8 cellular contexts compared by ENCODE assay signal in the genomic region with DNA sequence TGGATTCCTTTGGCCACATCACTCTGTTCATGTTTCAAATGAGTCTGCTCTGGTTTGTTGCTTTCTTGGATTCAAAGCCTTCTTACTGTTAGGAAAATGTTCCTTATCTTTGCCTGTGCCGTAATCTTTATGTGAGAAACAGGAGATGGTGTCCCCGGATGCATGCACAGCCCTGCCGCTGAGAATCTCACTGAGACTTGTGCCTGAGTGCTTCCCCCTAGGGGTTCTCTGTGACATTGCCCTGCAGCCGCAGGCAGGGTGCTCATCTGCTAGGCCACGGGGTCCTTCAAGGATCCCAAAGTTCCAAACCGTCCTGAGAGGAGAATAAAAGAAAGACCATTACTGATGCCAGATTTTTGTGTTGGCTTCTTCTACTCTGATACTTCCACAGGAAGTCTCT.
DNase-seq lines count a peak whose midpoint lies in the region; ATAC-seq, FAIRE-seq and TF ChIP-seq lines count a peak whose summit lies in the region.

No MANE protein-coding gene starts in this region.

- no peaks in the 10 kb centered on the region for H3K9me3 ChIP-seq in astrocyte (ENCODE audit: insufficient read depth, low read depth, low read length)
- no peaks in the 10 kb centered on the region for H3K9me3 ChIP-seq in trophoblast cell (ENCODE audit: insufficient read depth, low read depth, low read length)

- H2BK5ac ChIP-seq in trophoblast cell (ENCODE audit: low read depth, low read length, poor library complexity) = no peak overlapping the region

- H2AFZ ChIP-seq in astrocyte (ENCODE audit: low read depth, low read length) = no peak overlapping the region
- no peak overlapping the region for H2AFZ ChIP-seq in trophoblast cell (ENCODE audit: insufficient read depth, low read length, poor library complexity)

- peaks cover 6% of the 10 kb centered on the region for H3K9me3 Mint-ChIP-seq in activated CD4-positive, alpha-beta T cell treated with anti-CD3 and anti-CD28 coated beads, Interleukin-2, amount 10 ng/mL, durations not matched to agents 24 days and 14 days
- peaks cover 1% of the 10 kb centered on the region for H3K9me3 Mint-ChIP-seq in astrocyte (ENCODE audit: unreplicated experiment)

- no peak overlapping the region for H3K4me3 ChIP-seq in astrocyte (ENCODE audit: insufficient read depth, low read depth, low read length)
- H3K4me3 ChIP-seq in trophoblast cell (ENCODE audit: low read depth, low read length) = no peak overlapping the region

- intact Hi-C loops in activated CD4-positive, alpha-beta T cell treated with anti-CD3 and anti-CD28 coated beads, Interleukin-2, amount 10 ng/mL, durations not matched to agents 24 days and 14 days (cut with micrococcal nuclease) = no loop called here

- no peak overlapping the region for H2AK5ac ChIP-seq in trophoblast cell (ENCODE audit: low read length)

- H4K91ac ChIP-seq in trophoblast cell (ENCODE audit: low read depth, low read length) = no peak overlapping the region

- no CpG with 5 or more reads among the region's 6 CpGs for WGBS in trophoblast cell (ENCODE audit: extremely low coverage, insufficient coverage, insufficient read length)

- peaks cover 2% of the 10 kb centered on the region for H3K27me3 ChIP-seq in astrocyte (ENCODE audit: insufficient read depth, low read length)
- H3K27me3 ChIP-seq in trophoblast cell (ENCODE audit: insufficient read depth, low read length) = no peaks in the 10 kb centered on the region

- H3K18ac ChIP-seq in trophoblast cell (ENCODE audit: low read length) = no peak overlapping the region

- no peak for FAIRE-seq in astrocyte (lab: Jason Lieb, UNC)

- H2BK120ac ChIP-seq in trophoblast cell (ENCODE audit: insufficient read depth, low read length, poor library complexity) = peak overlapping the region; percentile 26

- H3K27ac ChIP-seq in astrocyte (ENCODE audit: low read depth, low read length) (no peak overlapping the region), trophoblast cell (ENCODE audit: low read depth, low read length) (no peak overlapping the region)

- TF ChIP-seq CTCF in astrocyte (IDR thresholded peaks at IDR 0.05; ENCODE audit: insufficient read depth, low read depth, low read length) = peak; percentile 34

- peak; percentile 55 for ATAC-seq in HG03439 (IDR thresholded peaks at IDR 0.05; ENCODE audit: unreplicated experiment)
- ATAC-seq in HG03135 (IDR thresholded peaks at IDR 0.05; ENCODE audit: unreplicated experiment) = no peak

- H3K4me1 ChIP-seq in astrocyte (ENCODE audit: insufficient read depth, low read length) (peaks cover 4% of the 10 kb centered on the region), trophoblast cell (ENCODE audit: control insufficient read depth in 1 of 2, insufficient read depth in 2 of 2, low read length in 2 of 2) (peaks cover 10 to 15% of the 10 kb centered on the region in 2 experiments)

- no peak overlapping the region for H3K4ac ChIP-seq in trophoblast cell (ENCODE audit: low read depth, low read length)

- H3K79me2 ChIP-seq in astrocyte (ENCODE audit: insufficient read depth, low read length) (no peaks in the 10 kb centered on the region), trophoblast cell (ENCODE audit: control insufficient read depth, insufficient read depth, low read length, poor library complexity) (no peaks in the 10 kb centered on the region)

- H3K36me3 Mint-ChIP-seq in activated CD4-positive, alpha-beta T cell treated with anti-CD3 and anti-CD28 coated beads, Interleukin-2, amount 10 ng/mL, durations not matched to agents 24 days and 14 days (ENCODE audit: low read depth) = no peaks in the 10 kb centered on the region
- H3K36me3 Mint-ChIP-seq in astrocyte (ENCODE audit: low read depth, unreplicated experiment) = no peaks in the 10 kb centered on the region

- H4K8ac ChIP-seq in trophoblast cell (ENCODE audit: low read depth, low read length) = peak overlapping the region; percentile 53

- H3K4me2 ChIP-seq in astrocyte (ENCODE audit: low read length) (no peak overlapping the region), trophoblast cell (ENCODE audit: low read length) (no peak overlapping the region)

- H3K79me1 ChIP-seq in trophoblast cell (ENCODE audit: low read length) = peaks cover 15% of the 10 kb centered on the region

- H2BK12ac ChIP-seq in trophoblast cell (ENCODE audit: low read length) = peak overlapping the region; percentile 10

- no peaks in the 10 kb centered on the region for H3K27me3 Mint-ChIP-seq in activated CD4-positive, alpha-beta T cell treated with anti-CD3 and anti-CD28 coated beads, Interleukin-2, amount 10 ng/mL, durations not matched to agents 24 days and 14 days
- peaks cover 11% of the 10 kb centered on the region for H3K27me3 Mint-ChIP-seq in astrocyte (ENCODE audit: low read depth, unreplicated experiment)

- no peak overlapping the region for H3K23ac ChIP-seq in trophoblast cell (ENCODE audit: low read length)

- no peak overlapping the region for H3K27ac Mint-ChIP-seq in activated CD4-positive, alpha-beta T cell treated with anti-CD3 and anti-CD28 coated beads, Interleukin-2, amount 10 ng/mL, durations not matched to agents 24 days and 14 days
- H3K27ac Mint-ChIP-seq in astrocyte (ENCODE audit: unreplicated experiment) = no peak overlapping the region

- DNase-seq in activated CD4-positive, alpha-beta T cell treated with anti-CD3 and anti-CD28 coated beads, Interleukin-2, amount 50 U/mL, for 4 hours = peak; percentile 37 to 46
- DNase-seq in activated CD4-positive, alpha-beta T cell treated with anti-CD3 and anti-CD28 coated beads, Interleukin-2, amount 10 ng/mL, durations not matched to agents 24 days and 14 days = no peak
- DNase-seq in astrocyte (ENCODE audit: low read depth) (no peak), trophoblast cell (peak in 1 of 2 donors; percentile 42), KG1 (lab: John Stamatoyannopoulos, UW) (no peak), NCI-H128 (lab: John Stamatoyannopoulos, UW; ENCODE audit: unreplicated experiment) (no peak)

- H4K12ac ChIP-seq in trophoblast cell (ENCODE audit: low read depth, low read length) = no peak overlapping the region

- H3K4me3 Mint-ChIP-seq in activated CD4-positive, alpha-beta T cell treated with anti-CD3 and anti-CD28 coated beads, Interleukin-2, amount 10 ng/mL, durations not matched to agents 24 days and 14 days = no peak overlapping the region
- H3K4me3 Mint-ChIP-seq in astrocyte (ENCODE audit: unreplicated experiment) = no peak overlapping the region

- no peaks in the 10 kb centered on the region for H3K36me3 ChIP-seq in astrocyte (ENCODE audit: insufficient read depth, low read length)
- no peaks in the 10 kb centered on the region for H3K36me3 ChIP-seq in trophoblast cell (ENCODE audit: control insufficient read depth in 1 of 2, insufficient read depth in 2 of 2, low read length in 2 of 2)

- H3K14ac ChIP-seq in trophoblast cell (ENCODE audit: low read length) = peak overlapping the region; percentile 11

- peaks cover 19% of the 10 kb centered on the region for H3K4me1 Mint-ChIP-seq in activated CD4-positive, alpha-beta T cell treated with anti-CD3 and anti-CD28 coated beads, Interleukin-2, amount 10 ng/mL, durations not matched to agents 24 days and 14 days
- peaks cover 5% of the 10 kb centered on the region for H3K4me1 Mint-ChIP-seq in astrocyte (ENCODE audit: low read depth, unreplicated experiment)

- H3K9ac ChIP-seq in astrocyte (ENCODE audit: low read length) (no peak overlapping the region), trophoblast cell (ENCODE audit: low read length) (no peak overlapping the region)

- H4K20me1 ChIP-seq in astrocyte (ENCODE audit: insufficient read depth, low read length) = no peaks in the 10 kb centered on the region

Comparison
In these comparisons a context has a peak if more than half of its experiments do, and no peak if none do; other contexts are left out.
1. DNase-seq: peak in activated CD4-positive, alpha-beta T cell treated with anti-CD3 and anti-CD28 coated beads, Interleukin-2, amount 50 U/mL, for 4 hours (2 of 2); none in activated CD4-positive, alpha-beta T cell treated with anti-CD3 and anti-CD28 coated beads, Interleukin-2, amount 10 ng/mL, durations not matched to agents 24 days and 14 days (single experiment), astrocyte (single experiment), KG1 (single experiment) and NCI-H128 (single experiment).